ENCODE assay signal across 11 cellular contexts in the genomic region with DNA sequence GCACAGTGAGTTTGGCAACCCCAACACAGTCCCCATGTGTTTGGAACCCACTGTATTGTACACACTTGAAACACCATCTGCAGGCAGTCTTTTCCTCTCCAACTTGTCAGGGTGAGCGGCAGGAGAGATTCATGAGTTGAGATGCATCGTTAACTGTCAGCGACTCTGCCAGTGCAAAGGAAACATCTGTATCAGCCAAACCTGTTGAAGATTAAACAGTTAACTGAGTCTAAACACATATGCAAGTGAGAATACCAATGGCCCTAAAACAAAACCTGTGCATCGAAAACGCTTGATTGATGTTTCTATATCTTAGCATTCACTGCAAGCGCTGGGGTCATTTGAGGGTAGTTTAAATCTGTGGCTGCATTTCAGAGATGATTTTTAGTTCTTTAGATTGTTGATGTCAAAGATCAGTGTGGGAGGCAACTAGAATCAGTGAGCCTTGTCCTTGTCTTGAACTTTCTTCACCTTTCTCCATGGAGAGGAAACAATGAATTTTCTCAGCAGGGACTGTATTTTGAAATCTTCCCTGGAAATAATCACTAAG. TPM values are rescaled to one million over a fixed set of nuclear protein-coding genes. Genes with fewer than 3 reads are reported as not detected.
DNase-seq lines count a peak whose midpoint lies in the region; ATAC-seq and TF ChIP-seq lines count a peak whose summit lies in the region.
"Had no signal": no experiment of that assay in that cellular context is flagged by ENCODE, and none has a peak within 500 bp of the region (broad histone marks: within the 10 kb centered on the region; RNA-seq: fewer than 3 reads in every experiment).

No MANE protein-coding gene starts in this region.

- H3F3A ChIP-seq in neural progenitor cell (ENCODE audit: low read depth) = no peaks in the 10 kb centered on the region

- no peak for TF ChIP-seq CTCF in neural progenitor cell (IDR thresholded peaks at IDR 0.05)
- no peak for TF ChIP-seq CTCF in progenitor cell of endocrine pancreas (IDR thresholded peaks at IDR 0.05; ENCODE audit: unreplicated experiment)

- H3K4me3 Mint-ChIP-seq in neural progenitor cell (peak overlapping the region; percentile 8), progenitor cell of endocrine pancreas (ENCODE audit: low read depth) (no peak overlapping the region)
- H3K4me3 Mint-ChIP-seq in CD8-positive, alpha-beta memory T cell = no peak overlapping the region
- H3K4me3 Mint-ChIP-seq: activated CD8-positive, alpha-beta T cell treated with anti-CD3 and anti-CD28 coated beads for 36 hours; nephron had no signal

- POLR2A ChIA-PET in CD8-positive, alpha-beta memory T cell (lab: Charles Lee) = no interaction called here

- no peaks in the 10 kb centered on the region for H3K79me2 ChIP-seq in neural progenitor cell (ENCODE audit: low read depth)

- H3K4me2 ChIP-seq in neural progenitor cell = no peak overlapping the region

- peak overlapping the region; percentile 6 for H2AFZ ChIP-seq in neural progenitor cell (replicated peaks)

- DNase-seq in NCI-H2227 (lab: John Stamatoyannopoulos, UW; ENCODE audit: unreplicated experiment) (peak; percentile 23), neural progenitor cell (ENCODE audit: low spot score) (no peak), occipital lobe (lab: John Stamatoyannopoulos, UW) (no peak), progenitor cell of endocrine pancreas (ENCODE audit: low spot score, unreplicated experiment) (no peak)
- DNase-seq in CD8-positive, alpha-beta memory T cell = no peak
- DNase-seq: activated CD8-positive, alpha-beta T cell treated with anti-CD3 and anti-CD28 coated beads for 36 hours; NCI-H2107 had no signal

- H3K27ac ChIP-seq in neural progenitor cell = no peak overlapping the region
- no peak overlapping the region for H3K27ac ChIP-seq in CD8-positive, alpha-beta memory T cell (ENCODE audit: low read depth, low read length)
- H3K27ac ChIP-seq: SK-N-MC had no signal

- no peaks in the 10 kb centered on the region for H3K27me3 ChIP-seq in neural progenitor cell
- H3K27me3 ChIP-seq in CD8-positive, alpha-beta memory T cell (ENCODE audit: insufficient read depth, low read length, poor library complexity, severe bottlenecking) = no peaks in the 10 kb centered on the region

- CTCF ChIA-PET in CD8-positive, alpha-beta memory T cell (lab: Charles Lee) = no interaction called here

- peak; percentile 65 for ATAC-seq in GM19043 (IDR thresholded peaks at IDR 0.05; ENCODE audit: low read depth, unreplicated experiment)
- peak; percentile 71 for ATAC-seq in HG02642 (IDR thresholded peaks at IDR 0.05; ENCODE audit: poor library complexity, unreplicated experiment)
- ATAC-seq: activated CD8-positive, alpha-beta T cell treated with anti-CD3 and anti-CD28 coated beads for 36 hours had no signal

- H3K27me3 Mint-ChIP-seq in neural progenitor cell (ENCODE audit: insufficient read depth, low read depth) (no peaks in the 10 kb centered on the region), progenitor cell of endocrine pancreas (no peaks in the 10 kb centered on the region)
- peaks cover 0 to 22% of the 10 kb centered on the region in 2 donors for H3K27me3 Mint-ChIP-seq in CD8-positive, alpha-beta memory T cell

- H3K27ac Mint-ChIP-seq in neural progenitor cell (peak overlapping the region; percentile 86), progenitor cell of endocrine pancreas (no peak overlapping the region)
- H3K27ac Mint-ChIP-seq in CD8-positive, alpha-beta memory T cell = no peak overlapping the region
- H3K27ac Mint-ChIP-seq: activated CD8-positive, alpha-beta T cell treated with anti-CD3 and anti-CD28 coated beads for 36 hours had no signal

- no peaks in the 10 kb centered on the region for H3K36me3 ChIP-seq in neural progenitor cell
- H3K36me3 ChIP-seq in CD8-positive, alpha-beta memory T cell (ENCODE audit: insufficient read depth, low read length) = no peaks in the 10 kb centered on the region

- H3K9ac ChIP-seq in neural progenitor cell = no peak overlapping the region

- H3K9me3 ChIP-seq in neural progenitor cell (ENCODE audit: low read depth) = no peaks in the 10 kb centered on the region
- no peaks in the 10 kb centered on the region for H3K9me3 ChIP-seq in CD8-positive, alpha-beta memory T cell (ENCODE audit: low read length)

- no peaks in the 10 kb centered on the region for H3K4me1 ChIP-seq in neural progenitor cell
- no peaks in the 10 kb centered on the region for H3K4me1 ChIP-seq in CD8-positive, alpha-beta memory T cell (ENCODE audit: insufficient read depth, low read length)

- H3K9me3 Mint-ChIP-seq in neural progenitor cell = peaks cover 19% of the 10 kb centered on the region
- peaks cover 0 to 4% (median 0%) of the 10 kb centered on the region in 5 donors for H3K9me3 Mint-ChIP-seq in CD8-positive, alpha-beta memory T cell
- no peaks in the 10 kb centered on the region for H3K9me3 Mint-ChIP-seq in progenitor cell of endocrine pancreas (ENCODE audit: low read depth)

- peaks cover 5% of the 10 kb centered on the region for H3K36me3 Mint-ChIP-seq in neural progenitor cell
- peaks cover 0 to 6% (median 0%) of the 10 kb centered on the region in 3 donors for H3K36me3 Mint-ChIP-seq in CD8-positive, alpha-beta memory T cell
- H3K36me3 Mint-ChIP-seq in progenitor cell of endocrine pancreas (ENCODE audit: insufficient read depth) = no peaks in the 10 kb centered on the region

- peaks cover 32% of the 10 kb centered on the region for H3K4me1 Mint-ChIP-seq in neural progenitor cell
- no peaks in the 10 kb centered on the region for H3K4me1 Mint-ChIP-seq in CD8-positive, alpha-beta memory T cell
- H3K4me1 Mint-ChIP-seq in progenitor cell of endocrine pancreas (ENCODE audit: low read depth) = no peaks in the 10 kb centered on the region

- no peak overlapping the region for H3K4me3 ChIP-seq in neural progenitor cell
- H3K4me3 ChIP-seq in CD8-positive, alpha-beta memory T cell (ENCODE audit: low read length) = no peak overlapping the region
- H3K4me3 ChIP-seq: SK-N-MC had no signal

- H4K20me1 ChIP-seq in neural progenitor cell (ENCODE audit: low read depth) = no peaks in the 10 kb centered on the region

RNA-seq across cellular contexts. Expression of a gene that starts 41.3 kb away (rescaled TPM):
- 157 and 246 TPM in 2 replicates for total RNA-seq in neural progenitor cell (ENCODE audit: low replicate concordance)
- 85.2 TPM for total RNA-seq in occipital lobe
- total RNA-seq in CD8-positive, alpha-beta memory T cell = 10 to 100 TPM; 59.8 to 65.0 TPM
- 58.7 TPM for polyA plus RNA-seq in CD8-positive, alpha-beta memory T cell
- total RNA-seq in progenitor cell of endocrine pancreas = 111 and 142 TPM in 2 replicates
